In the genomic region with DNA sequence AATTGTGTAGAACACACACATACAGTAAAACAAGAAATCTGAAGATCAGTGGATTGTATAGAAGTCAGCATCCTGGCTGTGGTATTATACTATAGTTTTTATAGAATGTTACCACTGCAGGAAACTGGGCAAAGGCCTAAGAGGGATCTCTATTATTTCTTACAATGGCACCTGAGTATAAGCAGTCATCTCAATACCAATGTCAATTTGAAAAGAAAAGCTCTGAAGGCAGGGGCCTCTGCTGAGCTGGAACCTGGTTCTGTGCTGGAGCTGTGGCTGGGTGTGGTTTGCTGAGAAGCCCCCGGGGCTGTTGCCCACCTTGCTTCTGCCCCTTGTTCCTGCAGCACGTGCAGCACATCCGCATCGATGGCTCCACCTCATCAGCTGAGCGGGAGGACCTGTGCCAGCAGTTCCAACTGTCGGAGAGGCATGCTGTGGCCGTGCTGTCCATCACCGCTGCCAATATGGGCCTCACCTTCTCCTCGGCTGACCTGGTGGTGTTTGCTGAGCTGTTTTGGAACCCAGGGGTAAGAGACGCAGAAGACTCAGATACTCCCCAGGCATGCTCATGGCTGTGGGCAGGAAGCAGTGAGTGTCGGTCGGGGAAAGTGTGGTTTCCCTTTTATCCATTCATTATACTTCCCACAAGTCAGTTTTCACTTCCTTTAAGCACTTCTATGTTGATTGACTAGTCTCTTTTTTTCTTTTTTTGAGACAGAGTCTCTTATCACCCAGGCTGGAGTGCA, we compare ENCODE assay signal across 8 cellular contexts. TPM values are rescaled to one million over a fixed set of nuclear protein-coding genes. Genes with fewer than 3 reads are reported as not detected.
DNase-seq lines count a peak whose midpoint lies in the region; ATAC-seq and TF ChIP-seq lines count a peak whose summit lies in the region.

No MANE protein-coding gene starts in this region.

- H3K4me2 ChIP-seq in BLaER1 treated with 17β-estradiol and CSF1 and Interleukin-3, amounts not matched to agents 10 nM and 100 nM: peak overlapping the region; percentile 77 to 96 (median 88)

- intact Hi-C loops in A673 (cut with micrococcal nuclease; ENCODE audit: unreplicated experiment): no loop called here

- peaks cover 0 to 6% (median 0%) of the 10 kb centered on the region in 11 experiments; a peak in 3 of 22 replicates for H3K27me3 ChIP-seq in BLaER1 treated with 17β-estradiol and CSF1 and Interleukin-3, amounts not matched to agents 10 nM and 100 nM
- no peaks in the 10 kb centered on the region for H3K27me3 ChIP-seq in A673 (replicated peaks; ENCODE audit: insufficient read depth, low read depth, low read length, poor library complexity)

- peak overlapping the region in 4 of 11 experiments; percentile 15 to 47 (median 32); a peak in 4 of 22 replicates for H3K27ac ChIP-seq in BLaER1 treated with 17β-estradiol and CSF1 and Interleukin-3, amounts not matched to agents 10 nM and 100 nM
- no peak overlapping the region for H3K27ac ChIP-seq in A673 (ENCODE audit: low read depth, low read length, poor library complexity, severe bottlenecking)

- peak overlapping the region; percentile 80 for H3K27ac Mint-ChIP-seq in activated T-cell treated with anti-CD3 and anti-CD28 coated beads, Interleukin-2, amount 50 U/mL, for 24 hours

- no peaks in the 10 kb centered on the region for H3K9me3 ChIP-seq in BLaER1 treated with 17β-estradiol and CSF1 and Interleukin-3, amounts not matched to agents 10 nM and 100 nM (replicated peaks in 1 of 11)
- H3K9me3 ChIP-seq in A673 (ENCODE audit: low read depth, low read length, poor library complexity, severe bottlenecking): no peaks in the 10 kb centered on the region

- peak; percentile 47 for DNase-seq in activated T-cell treated with anti-CD3 and anti-CD28 coated beads, Interleukin-2, amount 50 U/mL, for 24 hours
- DNase-seq in NK-92 treated with Interleukin-12 subunit alpha and Interleukin-12 subunit beta, amount 100 ng/mL, for 24 hours (lab: John Stamatoyannopoulos, UW): no peak
- DNase-seq in OCI-M1 (lab: John Stamatoyannopoulos, UW) (no peak), A673 (ENCODE audit: low spot score) (no peak)
- DNase-seq in activated CD4-positive, CD25-positive, alpha-beta regulatory T cell treated with anti-CD3 and anti-CD28 coated beads, Interleukin-2, amount 50 U/mL, for 72 hours: no peak

- TF ChIP-seq CTCF in A673 (conservative IDR thresholded peaks at IDR 0.05; ENCODE audit: low read depth, low read length): no peak

- BruUV-seq in A673 (replicated peaks; lab: Mats Ljungman, UMichigan): no TSS peak

- H3K27me3 Mint-ChIP-seq in activated T-cell treated with anti-CD3 and anti-CD28 coated beads, Interleukin-2, amount 50 U/mL, for 24 hours: no peaks in the 10 kb centered on the region

- H3K9me3 Mint-ChIP-seq in activated T-cell treated with anti-CD3 and anti-CD28 coated beads, Interleukin-2, amount 50 U/mL, for 24 hours: no peaks in the 10 kb centered on the region

- peak overlapping the region; percentile 43 for H3K4me3 Mint-ChIP-seq in activated T-cell treated with anti-CD3 and anti-CD28 coated beads, Interleukin-2, amount 50 U/mL, for 24 hours

- H3K4me3 ChIP-seq in BLaER1 treated with 17β-estradiol and CSF1 and Interleukin-3, amounts not matched to agents 10 nM and 100 nM: peak overlapping the region in 4 of 10 experiments; percentile 22 to 46 (median 38); a peak in 5 of 20 replicates
- H3K4me3 ChIP-seq in A673 (ENCODE audit: low read depth, low read length, poor library complexity, severe bottlenecking): no peak overlapping the region

- peaks cover 21 to 47% (median 38%) of the 10 kb centered on the region in 10 experiments for H3K4me1 ChIP-seq in BLaER1 treated with 17β-estradiol and CSF1 and Interleukin-3, amounts not matched to agents 10 nM and 100 nM
- H3K4me1 ChIP-seq in A673 (ENCODE audit: insufficient read depth, low read length, poor library complexity, severe bottlenecking): no peaks in the 10 kb centered on the region

- CTCF ChIA-PET in A673 (lab: Charles Lee): interaction anchor here (0.6 kb wide), 1 partner anchor 71 kb away, joined by 4 read pairs; no protein-coding TSS in a partner anchor

- H3K9ac ChIP-seq in BLaER1 treated with 17β-estradiol and CSF1 and Interleukin-3, amounts not matched to agents 10 nM and 100 nM: peak overlapping the region in 4 of 11 experiments; percentile 2 to 32 (median 12); a peak in 1 of 22 replicates

- peaks cover 57% of the 10 kb centered on the region for H3K36me3 Mint-ChIP-seq in activated T-cell treated with anti-CD3 and anti-CD28 coated beads, Interleukin-2, amount 50 U/mL, for 24 hours (ENCODE audit: low read depth)

- ATAC-seq in GM19438 (IDR thresholded peaks at IDR 0.05; ENCODE audit: low read depth, unreplicated experiment): peak; percentile 89
- peak; percentile 75 for ATAC-seq in HG03354 (IDR thresholded peaks at IDR 0.05; ENCODE audit: poor library complexity, severe bottlenecking, unreplicated experiment)

- H3K36me3 ChIP-seq in BLaER1 treated with 17β-estradiol and CSF1 and Interleukin-3, amounts not matched to agents 10 nM and 100 nM: peaks cover 39 to 65% (median 54%) of the 10 kb centered on the region in 11 experiments
- H3K36me3 ChIP-seq in A673 (ENCODE audit: insufficient read depth, low read length, poor library complexity, severe bottlenecking): no peaks in the 10 kb centered on the region

- POLR2A ChIA-PET in A673 (lab: Charles Lee; ENCODE audit: low non-redundant PET): no interaction called here

- peaks cover 0 to 46% (median 5%) of the 10 kb centered on the region in 11 experiments; a peak in 9 of 22 replicates for H4K20me1 ChIP-seq in BLaER1 treated with 17β-estradiol and CSF1 and Interleukin-3, amounts not matched to agents 10 nM and 100 nM

- peaks cover 25% of the 10 kb centered on the region for H3K4me1 Mint-ChIP-seq in activated T-cell treated with anti-CD3 and anti-CD28 coated beads, Interleukin-2, amount 50 U/mL, for 24 hours (ENCODE audit: low read depth)

RNA-seq across cellular contexts. Expression of a gene that starts 23.5 kb away (rescaled TPM):
- total RNA-seq in A673 (2021): 2,455 and 2,535 TPM in 2 replicates
